1 cellular context compared by ENCODE assay signal in genomic region chr11:43837879-43838278, GRCh38.
TF ChIP-seq lines count a peak whose summit lies in the region.

No MANE protein-coding gene starts in this region.

TF ChIP-seq in K562, 482 proteins besides CTCF, POLR2A, EP300 and RAD21:
- no peak for TF ChIP-seq ZNF274 (IDR thresholded peaks at IDR 0.05; ENCODE audit: borderline replicate concordance, low read depth, low read length)
- TF ChIP-seq, protein P1, sequence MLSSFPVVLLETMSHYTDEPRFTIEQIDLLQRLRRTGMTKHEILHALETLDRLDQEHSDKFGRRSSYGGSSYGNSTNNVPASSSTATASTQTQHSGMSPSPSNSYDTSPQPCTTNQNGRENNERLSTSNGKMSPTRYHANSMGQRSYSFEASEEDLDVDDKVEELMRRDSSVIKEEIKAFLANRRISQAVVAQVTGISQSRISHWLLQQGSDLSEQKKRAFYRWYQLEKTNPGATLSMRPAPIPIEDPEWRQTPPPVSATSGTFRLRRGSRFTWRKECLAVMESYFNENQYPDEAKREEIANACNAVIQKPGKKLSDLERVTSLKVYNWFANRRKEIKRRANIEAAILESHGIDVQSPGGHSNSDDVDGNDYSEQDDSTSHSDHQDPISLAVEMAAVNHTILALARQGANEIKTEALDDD (IDR thresholded peaks at IDR 0.05), result peak; percentile 23; the same call in 1 of the 2 replicates
